ENCODE assay signal across 12 cellular contexts in genomic region chr19:16084067-16084685, GRCh38. TPM values are rescaled to one million over a fixed set of nuclear protein-coding genes. Genes with fewer than 3 reads are reported as not detected.
DNase-seq lines count a peak whose midpoint lies in the region; ATAC-seq and TF ChIP-seq lines count a peak whose summit lies in the region.
"Had no signal": no experiment of that assay in that cellular context is flagged by ENCODE, and none has a peak within 500 bp of the region (broad histone marks: within the 10 kb centered on the region; RNA-seq: fewer than 3 reads in every experiment).

No MANE protein-coding gene starts in this region.

- CTCF ChIA-PET in IMR-90 (lab: Yijun Ruan, JAX) = interaction anchor here (1.5 kb wide), 1 partner anchor 43 kb away, joined by 3 read pairs; no protein-coding TSS in a partner anchor

- H3K9ac ChIP-seq in BLaER1 treated with 17β-estradiol and CSF1 and Interleukin-3, amounts not matched to agents 10 nM and 100 nM = peak overlapping the region; percentile 39 to 99 (median 73); a peak in 21 of 22 replicates
- peak overlapping the region; percentile 12; the same call in 1 of the 2 replicates for H3K9ac ChIP-seq in IMR-90 (ENCODE audit: low read depth, low read length)

- DNase-seq in IMR-90 (no peak), dorsolateral prefrontal cortex (no peak), prostate gland (ENCODE audit: low spot score) (no peak), DMS 273 treated with DMSO at 0.1 percent for 48 hours (lab: John Stamatoyannopoulos, UW) (no peak), GDM1 (lab: John Stamatoyannopoulos, UW) (no peak), A172 (ENCODE audit: low spot score) (no peak), NOMO-1 (lab: John Stamatoyannopoulos, UW; ENCODE audit: unreplicated experiment in 2 of 2) (no peak)
- DNase-seq: KBM-7, NCI-H2107, SW 1271 had no signal

- no peak overlapping the region for H4K5ac ChIP-seq in IMR-90 (ENCODE audit: low read depth, low read length)

- peak overlapping the region in 10 of 11 experiments; percentile 25 to 99 (median 98); a peak in 20 of 22 replicates for H3K27ac ChIP-seq in BLaER1 treated with 17β-estradiol and CSF1 and Interleukin-3, amounts not matched to agents 10 nM and 100 nM
- 0 out of 2 replicates have a peak overlapping the region, but pooled peaks have one; percentile 12 for H3K27ac ChIP-seq in IMR-90 (ENCODE audit: insufficient read depth, low read length)
- H3K27ac ChIP-seq in dorsolateral prefrontal cortex = peak overlapping the region in 54 of 59 donors; percentile 26 to 100 (median 78)
- peak overlapping the region; percentile 27 to 51 for H3K27ac ChIP-seq in prostate gland

- no peak overlapping the region for H3K4ac ChIP-seq in IMR-90 (ENCODE audit: low read depth, low read length)

- peaks cover 0 to 100% (median 48%) of the 10 kb centered on the region in 11 experiments; a peak in 17 of 22 replicates for H4K20me1 ChIP-seq in BLaER1 treated with 17β-estradiol and CSF1 and Interleukin-3, amounts not matched to agents 10 nM and 100 nM
- H4K20me1 ChIP-seq in IMR-90 (ENCODE audit: insufficient read depth, low read length) = peaks cover 100% of the 10 kb centered on the region

- 92% methylated on average over 4 of the region's 11 CpGs; no CpG with 5 or more reads in 1 of the 2 experiments for WGBS in IMR-90 (ENCODE audit: extremely low coverage in 2 of 2, insufficient read length in 1 of 2), 2 experiments
- WGBS in prostate gland = 79% methylated on average over 11 of the region's 11 CpGs

- peaks cover 87 to 95% (median 90%) of the 10 kb centered on the region in 11 experiments for H3K36me3 ChIP-seq in BLaER1 treated with 17β-estradiol and CSF1 and Interleukin-3, amounts not matched to agents 10 nM and 100 nM
- peaks cover 89% of the 10 kb centered on the region for H3K36me3 ChIP-seq in IMR-90 (ENCODE audit: control insufficient read depth, insufficient read depth, low read length)
- H3K36me3 ChIP-seq in prostate gland = peaks cover 12 to 29% of the 10 kb centered on the region in 2 donors

- no peak overlapping the region for H2BK120ac ChIP-seq in IMR-90 (ENCODE audit: low read depth, low read length)

- peaks cover 24% of the 10 kb centered on the region for H3K9me1 ChIP-seq in IMR-90 (ENCODE audit: insufficient read depth, low read length)

- no peak overlapping the region for H2BK15ac ChIP-seq in IMR-90 (ENCODE audit: low read depth, low read length)

- intact Hi-C loops in IMR-90 (cut with micrococcal nuclease) = no loop called here
- intact Hi-C loops in dorsolateral prefrontal cortex (cut with DNase I) = no loop called here
- intact Hi-C loops in prostate gland (cut with DNase I) = no loop called here

- H2AK5ac ChIP-seq in IMR-90 (ENCODE audit: low read depth, low read length) = no peak overlapping the region

- no TSS peak for BruUV-seq in IMR-90 (replicated peaks; lab: Mats Ljungman, UMichigan)

- peak overlapping the region in 5 of 10 experiments; percentile 5 to 48 (median 21); a peak in 4 of 20 replicates for H3K4me3 ChIP-seq in BLaER1 treated with 17β-estradiol and CSF1 and Interleukin-3, amounts not matched to agents 10 nM and 100 nM
- H3K4me3 ChIP-seq in IMR-90 (ENCODE audit: insufficient read depth, low read depth, low read length) = no peak overlapping the region
- H3K4me3 ChIP-seq in dorsolateral prefrontal cortex = no peak overlapping the region
- H3K4me3 ChIP-seq in prostate gland = no peak overlapping the region

- H3K79me1 ChIP-seq in IMR-90 (ENCODE audit: low read depth in 1 of 2, low read length in 2 of 2) = peaks cover 23 to 83% of the 10 kb centered on the region in 2 experiments

- peak overlapping the region; percentile 89 for H2AK9ac ChIP-seq in IMR-90 (replicated peaks; ENCODE audit: low read depth, low read length, poor library complexity)

- H3K27me3 ChIP-seq in BLaER1 treated with 17β-estradiol and CSF1 and Interleukin-3, amounts not matched to agents 10 nM and 100 nM = no peaks in the 10 kb centered on the region
- H3K27me3 ChIP-seq in IMR-90 (ENCODE audit: control insufficient read depth, insufficient read depth, low read length) (no peaks in the 10 kb centered on the region), dorsolateral prefrontal cortex (no peaks in the 10 kb centered on the region), prostate gland (replicated peaks; ENCODE audit: insufficient read depth) (no peaks in the 10 kb centered on the region)

- H2BK5ac ChIP-seq in IMR-90 (ENCODE audit: low read depth, low read length, poor library complexity, severe bottlenecking) = no peak overlapping the region

- H3K9me3 ChIP-seq in BLaER1 treated with 17β-estradiol and CSF1 and Interleukin-3, amounts not matched to agents 10 nM and 100 nM (replicated peaks in 1 of 11) = no peaks in the 10 kb centered on the region
- H3K9me3 ChIP-seq in IMR-90 (ENCODE audit: control insufficient read depth, insufficient read depth, low read length) = no peaks in the 10 kb centered on the region
- no peaks in the 10 kb centered on the region for H3K9me3 ChIP-seq in prostate gland

- POLR2A ChIA-PET in IMR-90 (lab: Charles Lee; ENCODE audit: unreplicated experiment) = interaction anchor here (0.5 to 0.7 kb wide), 2 partner anchors 8 to 10 kb away, joined by 5 to 7 read pairs; partner anchors contain the start of gene TPM4

- no peak overlapping the region for H4K91ac ChIP-seq in IMR-90 (ENCODE audit: insufficient read depth, low read depth, low read length)

- H3K4me2 ChIP-seq in BLaER1 treated with 17β-estradiol and CSF1 and Interleukin-3, amounts not matched to agents 10 nM and 100 nM = peak overlapping the region; percentile 86 to 99 (median 97)
- no peak overlapping the region for H3K4me2 ChIP-seq in IMR-90 (ENCODE audit: low read depth, low read length)

- TF ChIP-seq RAD21 in IMR-90 (IDR thresholded peaks at IDR 0.05; ENCODE audit: low read length) = no peak

- no peak overlapping the region for H3K18ac ChIP-seq in IMR-90 (ENCODE audit: low read depth, low read length)

- in situ Hi-C loops in IMR-90 (cut with MboI; ENCODE audit: low sequenced_read_pairs) = no loop called here

- no peak for TF ChIP-seq CTCF in IMR-90 (conservative IDR thresholded peaks at IDR 0.05; ENCODE audit: low read depth, low read length)
- no peak for TF ChIP-seq CTCF in dorsolateral prefrontal cortex (IDR thresholded peaks at IDR 0.05 in 54 of 56, conservative IDR thresholded peaks at IDR 0.05 in 2 of 56; ENCODE audit: low read depth in 1 of 56, partially characterized antibody in 56 of 56)
- no peak for TF ChIP-seq CTCF in prostate gland (IDR thresholded peaks at IDR 0.05)

- no peak overlapping the region for H3K56ac ChIP-seq in IMR-90 (ENCODE audit: extremely low read depth, insufficient read depth, low read length)

- H2AFZ ChIP-seq in IMR-90 (replicated peaks; ENCODE audit: low read length, poor library complexity) = no peak overlapping the region

- TF ChIP-seq POLR2A in IMR-90 (IDR thresholded peaks at IDR 0.05; ENCODE audit: low read depth, low read length) (no peak), prostate gland (IDR thresholded peaks at IDR 0.05) (no peak)

- no peak overlapping the region; the same call in 1 of the 2 replicates for H3K14ac ChIP-seq in IMR-90 (replicated peaks; ENCODE audit: low read depth, low read length)

- no peak for ATAC-seq in IMR-90 (ENCODE audit: low read depth)

- peaks cover 82 to 100% (median 98%) of the 10 kb centered on the region in 10 experiments for H3K4me1 ChIP-seq in BLaER1 treated with 17β-estradiol and CSF1 and Interleukin-3, amounts not matched to agents 10 nM and 100 nM
- H3K4me1 ChIP-seq in IMR-90 (ENCODE audit: control insufficient read depth, insufficient read depth, low read length) (peaks cover 27% of the 10 kb centered on the region), prostate gland (replicated peaks) (peaks cover 17% of the 10 kb centered on the region)

- H3K23ac ChIP-seq in IMR-90 (ENCODE audit: low read depth, low read length) = peak overlapping the region; percentile 24; the same call in 1 of the 2 replicates

- H2BK20ac ChIP-seq in IMR-90 (ENCODE audit: low read depth, low read length) = no peak overlapping the region

- dilution Hi-C loops in IMR-90 (cut with HindIII; ENCODE audit: low sequenced_read_pairs, unreplicated experiment) = no loop called here

- H4K8ac ChIP-seq in IMR-90 (ENCODE audit: low read depth in 2 of 2, low read length in 2 of 2) = no peak overlapping the region; a peak in 1 of 4 replicates

TF ChIP-seq in IMR-90, 13 proteins besides CTCF, POLR2A, EP300 and RAD21 (continues in another document):
- TF ChIP-seq MAFK (IDR thresholded peaks at IDR 0.05; ENCODE audit: low read depth, low read length) (no peak), SMC3 (IDR thresholded peaks at IDR 0.05; ENCODE audit: low read depth, low read length) (no peak), RCOR1 (IDR thresholded peaks at IDR 0.05; ENCODE audit: insufficient replicate concordance, low read length) (no peak)
- TF ChIP-seq, protein P1, sequence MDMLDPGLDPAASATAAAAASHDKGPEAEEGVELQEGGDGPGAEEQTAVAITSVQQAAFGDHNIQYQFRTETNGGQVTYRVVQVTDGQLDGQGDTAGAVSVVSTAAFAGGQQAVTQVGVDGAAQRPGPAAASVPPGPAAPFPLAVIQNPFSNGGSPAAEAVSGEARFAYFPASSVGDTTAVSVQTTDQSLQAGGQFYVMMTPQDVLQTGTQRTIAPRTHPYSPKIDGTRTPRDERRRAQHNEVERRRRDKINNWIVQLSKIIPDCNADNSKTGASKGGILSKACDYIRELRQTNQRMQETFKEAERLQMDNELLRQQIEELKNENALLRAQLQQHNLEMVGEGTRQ (IDR thresholded peaks at IDR 0.05; ENCODE audit: low read depth, low read length) = no peak

RNA-seq across cellular contexts. Expression of gene TPM4, which starts 7.9 kb away (rescaled TPM):
- total RNA-seq in IMR-90 (2012; rRNA removed) (1,075 and 1,562 TPM in 2 replicates), dorsolateral prefrontal cortex (100 to 1,000 TPM in 72 of 120 experiments, 10 to 100 TPM in 48; 76.8 to 148 (median 102) TPM), prostate gland (100 to 1,000 TPM; 379 TPM)
- 1,160 and 1,218 TPM in 2 replicates for polyA plus RNA-seq in IMR-90 (2012; rRNA removed)
- 1,916 and 2,081 TPM in 2 replicates for polyA plus RNA-seq in IMR-90 (2012; cell fraction: cytosol; rRNA removed)
- 535 and 1,052 TPM in 2 replicates for polyA plus RNA-seq in IMR-90 (2012; cell fraction: nucleus; rRNA removed; ENCODE audit: low replicate concordance)
- 1,516 and 1,534 TPM in 2 replicates for total RNA-seq in A172 (2014; rRNA removed; shearing (Covaris generic))

RNA-seq across cellular contexts. Expression of gene RAB8A, which starts 27.5 kb away (rescaled TPM):
- total RNA-seq in IMR-90 (2012; rRNA removed) (135 and 158 TPM in 2 replicates), dorsolateral prefrontal cortex (10 to 100 TPM; 21.7 to 52.7 (median 32.7) TPM), prostate gland (10 to 100 TPM; 67.8 to 70.5 TPM)
- 61.8 and 64.5 TPM in 2 replicates for polyA plus RNA-seq in IMR-90 (2012; rRNA removed)
- polyA plus RNA-seq in IMR-90 (2012; cell fraction: cytosol; rRNA removed) = 33.9 and 47.1 TPM in 2 replicates
- 24.8 and 40.7 TPM in 2 replicates for polyA plus RNA-seq in IMR-90 (2012; cell fraction: nucleus; rRNA removed; ENCODE audit: low replicate concordance)
- 60.3 and 60.8 TPM in 2 replicates for total RNA-seq in A172 (2014; rRNA removed; shearing (Covaris generic))

RNA-seq across cellular contexts. Expression of gene HSH2D, which starts 59.3 kb away (rescaled TPM):
- total RNA-seq in IMR-90 (2012; rRNA removed) = not detected in 2 replicates
- polyA plus RNA-seq in IMR-90 (2012; rRNA removed) = not detected in 2 replicates
- not detected in 2 replicates for polyA plus RNA-seq in IMR-90 (2012; cell fraction: cytosol; rRNA removed)
- not detected in 2 replicates for polyA plus RNA-seq in IMR-90 (2012; cell fraction: nucleus; rRNA removed; ENCODE audit: low replicate concordance)
- total RNA-seq in dorsolateral prefrontal cortex = 1 to 10 TPM in 2 of 120 experiments, under 1 TPM in 18, not detected in 100; 0.20 to 1.2 (median 0.48) TPM
- total RNA-seq in prostate gland = 10 to 100 TPM; 12.6 to 13.5 TPM
- total RNA-seq in A172 (2014; rRNA removed; shearing (Covaris generic)) = not detected in 2 replicates
- total RNA-seq: endothelial cell of umbilical vein had no signal
- polyA plus RNA-seq: endothelial cell of umbilical vein had no signal

Comparison
In these comparisons a context has a peak if more than half of its experiments do, and no peak if none do; other contexts are left out.
1. H3K27ac ChIP-seq: peak in every context shown above with its lines; median percentile 98 in BLaER1 treated with 17β-estradiol and CSF1 and Interleukin-3, amounts not matched to agents 10 nM and 100 nM; 78 in dorsolateral prefrontal cortex; 39 in prostate gland; 12 in IMR-90.
2. RNA of gene HSH2D, which starts 59.3 kb away (total RNA-seq): 12.6 to 13.5 TPM in prostate gland; 0.20 to 1.2 TPM in dorsolateral prefrontal cortex, not detected in IMR-90 and not detected in A172; every median in the first group is over 4 times any median in the second.